Comparison of ENCODE assay signal across 17 cellular contexts in genomic region chr2:180583441-180584140, GRCh38.
"Had no signal": no experiment of that assay in that cellular context is flagged by ENCODE, and none has a peak within 500 bp of the region (broad histone marks: within the 10 kb centered on the region; RNA-seq: fewer than 3 reads in every experiment).

No MANE protein-coding gene starts in this region.

- H3K9me3 ChIP-seq: ascending aorta, left ventricle myocardium inferior, psoas muscle, upper lobe of left lung had no signal

- H3K36me3 ChIP-seq: ascending aorta, heart right ventricle, left ventricle myocardium inferior, upper lobe of left lung had no signal

- H3K27me3 Mint-ChIP-seq: activated CD4-positive, alpha-beta T cell treated with anti-CD3 and anti-CD28 coated beads, Interleukin-2, amount 10 ng/mL, durations not matched to agents 24 days and 14 days; activated naive CD8-positive, alpha-beta T cell treated with anti-CD3 and anti-CD28 coated beads, Interleukin-2, amount 50 U/mL, for 24 hours had no signal

- H3K27me3 ChIP-seq: ascending aorta, heart right ventricle, upper lobe of left lung had no signal

- DNase-seq: activated CD4-positive, alpha-beta T cell treated with anti-CD3 and anti-CD28 coated beads, Interleukin-2, amount 10 ng/mL, durations not matched to agents 24 days and 14 days; activated naive CD4-positive, alpha-beta T cell treated with Interleukin-2 at 50 U/mL for 16 hours; activated naive CD8-positive, alpha-beta T cell treated with anti-CD3 and anti-CD28 coated beads, Interleukin-2, amount 50 U/mL, for 24 hours; effector CD4-positive, alpha-beta T cell; heart right ventricle; kidney; left ventricle myocardium inferior; natural killer cell; psoas muscle; stimulated activated CD4-positive, alpha-beta T cell treated with anti-CD3 and anti-CD28 coated beads, Interleukin-2, amount 100 ng/mL, for 24 hours; stimulated activated naive CD4-positive, alpha-beta T cell; T1000; upper lobe of left lung had no signal

- H3K4me3 Mint-ChIP-seq: activated CD4-positive, alpha-beta T cell treated with anti-CD3 and anti-CD28 coated beads, Interleukin-2, amount 10 ng/mL, durations not matched to agents 24 days and 14 days; activated naive CD8-positive, alpha-beta T cell treated with anti-CD3 and anti-CD28 coated beads, Interleukin-2, amount 50 U/mL, for 24 hours; activated T-helper 1 cell treated with anti-CD3 and anti-CD28 coated beads, Interleukin-12 subunit alpha, Interleukin-12 subunit beta, Interleukin-2, Interleukin-4 antibody, amounts not matched to agents 30 ng/mL and 10 ng/mL and 1 ng/mL, durations not matched to agents 14 hours and 24 hours and 36 hours; memory B cell; natural killer cell had no signal

- H3K9me3 Mint-ChIP-seq: activated CD4-positive, alpha-beta T cell treated with anti-CD3 and anti-CD28 coated beads, Interleukin-2, amount 10 ng/mL, durations not matched to agents 24 days and 14 days; activated T-helper 1 cell treated with anti-CD3 and anti-CD28 coated beads, Interleukin-12 subunit alpha, Interleukin-12 subunit beta, Interleukin-2, Interleukin-4 antibody, amounts not matched to agents 30 ng/mL and 10 ng/mL and 1 ng/mL, durations not matched to agents 14 hours and 24 hours and 36 hours had no signal

- H3K4me1 Mint-ChIP-seq: activated CD4-positive, alpha-beta T cell treated with anti-CD3 and anti-CD28 coated beads, Interleukin-2, amount 10 ng/mL, durations not matched to agents 24 days and 14 days; activated naive CD8-positive, alpha-beta T cell treated with anti-CD3 and anti-CD28 coated beads, Interleukin-2, amount 50 U/mL, for 24 hours; natural killer cell had no signal

- H3K27ac Mint-ChIP-seq: activated CD4-positive, alpha-beta T cell treated with anti-CD3 and anti-CD28 coated beads, Interleukin-2, amount 10 ng/mL, durations not matched to agents 24 days and 14 days; activated naive CD8-positive, alpha-beta T cell treated with anti-CD3 and anti-CD28 coated beads, Interleukin-2, amount 50 U/mL, for 24 hours; activated T-helper 1 cell treated with anti-CD3 and anti-CD28 coated beads, Interleukin-12 subunit alpha, Interleukin-12 subunit beta, Interleukin-2, Interleukin-4 antibody, amounts not matched to agents 30 ng/mL and 10 ng/mL and 1 ng/mL, durations not matched to agents 14 hours and 24 hours and 36 hours; memory B cell; natural killer cell had no signal

- H3K36me3 Mint-ChIP-seq: natural killer cell had no signal

- H3K4me3 ChIP-seq: ascending aorta, heart right ventricle, left ventricle myocardium inferior, psoas muscle, upper lobe of left lung had no signal

- ATAC-seq: activated naive CD8-positive, alpha-beta T cell treated with anti-CD3 and anti-CD28 coated beads, Interleukin-2, amount 50 U/mL, for 24 hours; heart right ventricle; natural killer cell; psoas muscle; sciatic nerve had no signal

- H3K4me1 ChIP-seq: ascending aorta, heart right ventricle, left ventricle myocardium inferior, psoas muscle, upper lobe of left lung had no signal
